21 cellular contexts compared by ENCODE assay signal in the genomic region with DNA sequence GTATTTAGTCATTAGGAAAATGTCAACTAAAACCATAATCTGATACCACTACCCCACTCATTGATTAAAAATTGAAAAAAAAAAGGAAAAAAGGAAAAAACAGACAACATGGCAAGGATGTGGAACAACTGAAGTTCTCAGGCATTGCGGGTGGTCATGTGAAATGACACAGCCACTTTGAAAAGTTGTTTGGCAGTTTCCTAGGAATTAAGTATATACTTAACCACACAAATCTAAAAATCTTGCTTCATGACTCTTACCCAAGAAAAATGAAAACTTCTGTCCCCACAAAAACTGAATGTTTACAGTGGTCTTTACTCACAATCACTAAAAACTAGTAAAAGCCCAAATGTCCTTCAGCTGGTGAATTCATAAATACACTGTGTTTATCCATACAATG.
"Had no signal": no experiment of that assay in that cellular context is flagged by ENCODE, and none has a peak within 500 bp of the region (broad histone marks: within the 10 kb centered on the region; RNA-seq: fewer than 3 reads in every experiment).

No MANE protein-coding gene starts in this region.

- H3K4me3 ChIP-seq: ascending aorta, esophagus muscularis mucosa, left ventricle myocardium inferior, suprapubic skin had no signal

- H3K27me3 ChIP-seq: ascending aorta, esophagus muscularis mucosa, suprapubic skin had no signal

- DNase-seq: activated B cell treated with CpG ODN at 0.5 μM for 24 hours; activated CD4-positive, alpha-beta memory T cell treated with anti-CD3 and anti-CD28 coated beads, Interleukin-2, amount 10 ng/mL, durations not matched to agents 7 days and 5 days; activated CD4-positive, alpha-beta T cell treated with anti-CD3 and anti-CD28 coated beads for 48 hours; activated CD8-positive, alpha-beta memory T cell treated with anti-CD3 and anti-CD28 coated beads, Interleukin-2, amount 10 ng/mL, durations not matched to agents 7 days and 5 days; activated effector memory CD4-positive, alpha-beta T cell treated with Interleukin-2 at 50 U/mL for 16 hours; activated naive CD4-positive, alpha-beta T cell treated with anti-CD3 and anti-CD28 coated beads, Interleukin-2, amount 10 ng/mL, durations not matched to agents 7 days and 5 days; effector memory CD4-positive, alpha-beta T cell; head of caudate nucleus; left ventricle myocardium inferior; mammary epithelial cell; nephron progenitor cell; nucleus accumbens; SK-N-SH; stimulated activated naive CD8-positive, alpha-beta T cell treated with anti-CD3 and anti-CD28 coated beads, Interleukin-15, amount 100 ng/mL, for 72 hours had no signal

- H3K27ac ChIP-seq: ascending aorta, esophagus muscularis mucosa, left ventricle myocardium inferior, suprapubic skin had no signal

- H3K4me1 Mint-ChIP-seq: activated CD4-positive, alpha-beta memory T cell treated with anti-CD3 and anti-CD28 coated beads, Interleukin-2, amount 10 ng/mL, durations not matched to agents 7 days and 5 days; activated CD8-positive, alpha-beta memory T cell treated with anti-CD3 and anti-CD28 coated beads, Interleukin-2, amount 10 ng/mL, durations not matched to agents 7 days and 5 days; activated naive CD4-positive, alpha-beta T cell treated with anti-CD3 and anti-CD28 coated beads, Interleukin-2, amount 10 ng/mL, durations not matched to agents 7 days and 5 days; stimulated activated naive CD8-positive, alpha-beta T cell treated with anti-CD3 and anti-CD28 coated beads, Interleukin-15, amount 100 ng/mL, for 72 hours had no signal

- H3K9me3 ChIP-seq: ascending aorta, left ventricle myocardium inferior, SK-N-SH, suprapubic skin had no signal

- H3K4me2 ChIP-seq: SK-N-SH had no signal

- H3K36me3 ChIP-seq: ascending aorta, esophagus muscularis mucosa, left ventricle myocardium inferior, suprapubic skin had no signal

- H3K27me3 Mint-ChIP-seq: activated B cell treated with CpG ODN at 0.5 μM for 24 hours; activated CD4-positive, alpha-beta memory T cell treated with anti-CD3 and anti-CD28 coated beads, Interleukin-2, amount 10 ng/mL, durations not matched to agents 7 days and 5 days; activated CD8-positive, alpha-beta memory T cell treated with anti-CD3 and anti-CD28 coated beads, Interleukin-2, amount 10 ng/mL, durations not matched to agents 7 days and 5 days; dendritic cell treated with granulocyte-macrophage colony-stimulating factor and Interleukin-4, amounts not matched to agents 40 ng/mL and 50 ng/mL, for 4 days; progenitor cell of endocrine pancreas; stimulated activated naive CD8-positive, alpha-beta T cell treated with anti-CD3 and anti-CD28 coated beads, Interleukin-15, amount 100 ng/mL, for 72 hours had no signal

- ATAC-seq: activated CD8-positive, alpha-beta memory T cell treated with anti-CD3 and anti-CD28 coated beads, Interleukin-2, amount 10 ng/mL, durations not matched to agents 7 days and 5 days; stimulated activated naive CD8-positive, alpha-beta T cell treated with anti-CD3 and anti-CD28 coated beads, Interleukin-15, amount 100 ng/mL, for 72 hours had no signal

- H3K9me2 ChIP-seq: SK-N-SH had no signal

- H3K4me3 Mint-ChIP-seq: activated B cell treated with CpG ODN at 0.5 μM for 24 hours; activated CD4-positive, alpha-beta memory T cell treated with anti-CD3 and anti-CD28 coated beads, Interleukin-2, amount 10 ng/mL, durations not matched to agents 7 days and 5 days; activated CD8-positive, alpha-beta memory T cell treated with anti-CD3 and anti-CD28 coated beads, Interleukin-2, amount 10 ng/mL, durations not matched to agents 7 days and 5 days; activated naive CD4-positive, alpha-beta T cell treated with anti-CD3 and anti-CD28 coated beads, Interleukin-2, amount 10 ng/mL, durations not matched to agents 7 days and 5 days; dendritic cell treated with granulocyte-macrophage colony-stimulating factor and Interleukin-4, amounts not matched to agents 40 ng/mL and 50 ng/mL, for 4 days; nephron progenitor cell; stimulated activated naive CD8-positive, alpha-beta T cell treated with anti-CD3 and anti-CD28 coated beads, Interleukin-15, amount 100 ng/mL, for 72 hours; T-helper 2 cell treated with Interferon-gamma antibody and Interleukin-4, amounts not matched to agents 5 μg/mL and 100 μg/mL, for 36 hours; type B pancreatic cell had no signal

- H3K36me3 Mint-ChIP-seq: activated naive CD4-positive, alpha-beta T cell treated with anti-CD3 and anti-CD28 coated beads, Interleukin-2, amount 10 ng/mL, durations not matched to agents 7 days and 5 days had no signal

- H3K9me3 Mint-ChIP-seq: activated B cell treated with CpG ODN at 0.5 μM for 24 hours; activated CD4-positive, alpha-beta memory T cell treated with anti-CD3 and anti-CD28 coated beads, Interleukin-2, amount 10 ng/mL, durations not matched to agents 7 days and 5 days; activated naive CD4-positive, alpha-beta T cell treated with anti-CD3 and anti-CD28 coated beads, Interleukin-2, amount 10 ng/mL, durations not matched to agents 7 days and 5 days; dendritic cell treated with granulocyte-macrophage colony-stimulating factor and Interleukin-4, amounts not matched to agents 40 ng/mL and 50 ng/mL, for 4 days; nephron progenitor cell; stimulated activated naive CD8-positive, alpha-beta T cell treated with anti-CD3 and anti-CD28 coated beads, Interleukin-15, amount 100 ng/mL, for 72 hours; T-helper 2 cell treated with Interferon-gamma antibody and Interleukin-4, amounts not matched to agents 5 μg/mL and 100 μg/mL, for 36 hours had no signal

- H3K27ac Mint-ChIP-seq: activated B cell treated with CpG ODN at 0.5 μM for 24 hours; activated CD4-positive, alpha-beta memory T cell treated with anti-CD3 and anti-CD28 coated beads, Interleukin-2, amount 10 ng/mL, durations not matched to agents 7 days and 5 days; activated CD8-positive, alpha-beta memory T cell treated with anti-CD3 and anti-CD28 coated beads, Interleukin-2, amount 10 ng/mL, durations not matched to agents 7 days and 5 days; activated naive CD4-positive, alpha-beta T cell treated with anti-CD3 and anti-CD28 coated beads, Interleukin-2, amount 10 ng/mL, durations not matched to agents 7 days and 5 days; dendritic cell treated with granulocyte-macrophage colony-stimulating factor and Interleukin-4, amounts not matched to agents 40 ng/mL and 50 ng/mL, for 4 days; nephron progenitor cell; progenitor cell of endocrine pancreas; stimulated activated naive CD8-positive, alpha-beta T cell treated with anti-CD3 and anti-CD28 coated beads, Interleukin-15, amount 100 ng/mL, for 72 hours; T-helper 2 cell treated with Interferon-gamma antibody and Interleukin-4, amounts not matched to agents 5 μg/mL and 100 μg/mL, for 36 hours; type B pancreatic cell had no signal
